In the genomic region with DNA sequence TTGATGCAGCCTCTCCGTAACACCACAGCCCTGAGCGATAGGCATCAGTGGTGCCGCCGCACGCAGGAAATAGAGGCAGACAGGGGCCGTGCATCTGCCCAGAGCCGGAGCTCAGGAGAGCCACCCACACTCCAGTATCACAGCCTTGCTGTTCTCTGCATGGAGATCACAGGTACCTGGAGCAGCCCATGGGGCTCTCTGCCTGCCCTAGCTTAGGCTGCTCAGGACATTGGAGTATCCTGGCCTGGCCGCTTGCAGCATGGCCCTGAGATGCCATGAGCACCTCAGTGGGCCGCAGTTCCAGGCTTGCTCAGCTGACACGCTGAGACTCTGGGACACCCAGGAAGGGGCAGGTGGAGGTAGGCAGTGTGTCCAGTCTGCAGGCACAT, we compare ENCODE assay signal across 19 cellular contexts. TPM values are rescaled to one million over a fixed set of nuclear protein-coding genes. Genes with fewer than 3 reads are reported as not detected.
"Had no signal": no experiment of that assay in that cellular context is flagged by ENCODE, and none has a peak within 500 bp of the region (broad histone marks: within the 10 kb centered on the region; RNA-seq: fewer than 3 reads in every experiment).

No MANE protein-coding gene starts in this region.

- H3K4me1 Mint-ChIP-seq: activated naive CD8-positive, alpha-beta T cell treated with anti-CD3 and anti-CD28 coated beads, Interleukin-2, amount 50 U/mL, for 24 hours had no signal

- H3K27me3 ChIP-seq: thyroid gland had no signal

- H3K4me3 ChIP-seq: esophagus muscularis mucosa, mucosa of descending colon, thyroid gland, upper lobe of right lung had no signal

- H3K36me3 ChIP-seq: thyroid gland, upper lobe of right lung had no signal

- H3K9me3 ChIP-seq: esophagus muscularis mucosa, mucosa of descending colon, thyroid gland, upper lobe of right lung had no signal

- H3K9me3 Mint-ChIP-seq: activated naive CD8-positive, alpha-beta T cell treated with anti-CD3 and anti-CD28 coated beads, Interleukin-2, amount 50 U/mL, for 24 hours; activated T-helper 1 cell treated with anti-CD3 and anti-CD28 coated beads, Interleukin-12 subunit alpha, Interleukin-12 subunit beta, Interleukin-2, Interleukin-4 antibody, amounts not matched to agents 30 ng/mL and 10 ng/mL and 1 ng/mL, durations not matched to agents 14 hours and 24 hours and 36 hours; memory B cell; neural crest cell; stimulated activated naive CD8-positive, alpha-beta T cell treated with anti-CD3 and anti-CD28 coated beads, Interleukin-15, Interleukin-2, amounts not matched to agents 100 ng/mL and 50 ng/mL, for 24 hours had no signal

- H3K27ac ChIP-seq: esophagus muscularis mucosa, thyroid gland, upper lobe of right lung had no signal

- H3K27ac Mint-ChIP-seq: activated CD8-positive, alpha-beta T cell treated with anti-CD3 and anti-CD28 coated beads, Interleukin-2, amount 10 ng/mL, durations not matched to agents 7 days and 5 days; activated naive CD8-positive, alpha-beta T cell treated with anti-CD3 and anti-CD28 coated beads, Interleukin-2, amount 50 U/mL, for 24 hours; activated T-helper 1 cell treated with anti-CD3 and anti-CD28 coated beads, Interleukin-12 subunit alpha, Interleukin-12 subunit beta, Interleukin-2, Interleukin-4 antibody, amounts not matched to agents 30 ng/mL and 10 ng/mL and 1 ng/mL, durations not matched to agents 14 hours and 24 hours and 36 hours; memory B cell; stimulated activated naive CD8-positive, alpha-beta T cell treated with anti-CD3 and anti-CD28 coated beads, Interleukin-15, Interleukin-2, amounts not matched to agents 100 ng/mL and 50 ng/mL, for 24 hours had no signal

- H3K36me3 Mint-ChIP-seq: memory B cell had no signal

- H3K4me1 ChIP-seq: upper lobe of right lung had no signal

- H3K4me3 Mint-ChIP-seq: activated CD8-positive, alpha-beta T cell treated with anti-CD3 and anti-CD28 coated beads, Interleukin-2, amount 10 ng/mL, durations not matched to agents 7 days and 5 days; activated naive CD8-positive, alpha-beta T cell treated with anti-CD3 and anti-CD28 coated beads, Interleukin-2, amount 50 U/mL, for 24 hours; activated T-helper 1 cell treated with anti-CD3 and anti-CD28 coated beads, Interleukin-12 subunit alpha, Interleukin-12 subunit beta, Interleukin-2, Interleukin-4 antibody, amounts not matched to agents 30 ng/mL and 10 ng/mL and 1 ng/mL, durations not matched to agents 14 hours and 24 hours and 36 hours; memory B cell; neural crest cell; stimulated activated naive CD8-positive, alpha-beta T cell treated with anti-CD3 and anti-CD28 coated beads, Interleukin-15, Interleukin-2, amounts not matched to agents 100 ng/mL and 50 ng/mL, for 24 hours had no signal

- DNase-seq: activated CD8-positive, alpha-beta T cell treated with anti-CD3 and anti-CD28 coated beads, Interleukin-2, amount 10 ng/mL, durations not matched to agents 7 days and 5 days; activated gamma-delta T cell; activated naive CD4-positive, alpha-beta T cell treated with anti-CD3 and anti-CD28 coated beads, Interleukin-2, amount 50 U/mL, for 16 hours; activated naive CD8-positive, alpha-beta T cell treated with anti-CD3 and anti-CD28 coated beads, Interleukin-2, amount 50 U/mL, for 24 hours; aorta; central memory CD4-positive, alpha-beta T cell; effector memory CD4-positive, alpha-beta T cell; glutamatergic neuron; hippocampal formation; mucosa of descending colon; thyroid gland; upper lobe of right lung had no signal

- ATAC-seq: activated CD8-positive, alpha-beta T cell treated with anti-CD3 and anti-CD28 coated beads, Interleukin-2, amount 10 ng/mL, durations not matched to agents 7 days and 5 days; activated naive CD8-positive, alpha-beta T cell treated with anti-CD3 and anti-CD28 coated beads, Interleukin-2, amount 50 U/mL, for 24 hours; mucosa of descending colon; upper lobe of right lung had no signal

- H3K27me3 Mint-ChIP-seq: stimulated activated naive CD8-positive, alpha-beta T cell treated with anti-CD3 and anti-CD28 coated beads, Interleukin-15, Interleukin-2, amounts not matched to agents 100 ng/mL and 50 ng/mL, for 24 hours had no signal

- FAIRE-seq: colon, frontal cortex had no signal

RNA-seq across cellular contexts. Expression of a gene that starts 47.0 kb away (rescaled TPM):
- total RNA-seq: activated CD8-positive, alpha-beta T cell treated with anti-CD3 and anti-CD28 coated beads, Interleukin-2, amount 10 ng/mL, durations not matched to agents 7 days and 5 days; activated T-helper 1 cell treated with anti-CD3 and anti-CD28 coated beads, Interleukin-12 subunit alpha, Interleukin-12 subunit beta, Interleukin-2, Interleukin-4 antibody, amounts not matched to agents 30 ng/mL and 10 ng/mL and 1 ng/mL, durations not matched to agents 14 hours and 24 hours and 36 hours had no signal
